ENCODE assay signal across 1 cellular context in genomic region chr7:17234398-17235021, GRCh38.
TF ChIP-seq lines count a peak whose summit lies in the region.

No MANE protein-coding gene starts in this region.

TF ChIP-seq in HCT116, 20 proteins besides CTCF, POLR2A, EP300 and RAD21 (continued from another document):
- TF ChIP-seq CEBPB (IDR thresholded peaks at IDR 0.05; ENCODE audit: low read depth) = peak; percentile 62; the same call in 1 of the 2 replicates
- no peak for TF ChIP-seq REST (IDR thresholded peaks at IDR 0.05; ENCODE audit: low read depth)
- peak; percentile 66; the same call in 1 of the 2 replicates for TF ChIP-seq CBX3 (IDR thresholded peaks at IDR 0.05; ENCODE audit: low read depth)
- no peak for TF ChIP-seq ZBTB33 (IDR thresholded peaks at IDR 0.05; ENCODE audit: extremely low read depth, insufficient replicate concordance, low read length)
- TF ChIP-seq YY1 (IDR thresholded peaks at IDR 0.05; ENCODE audit: extremely low read depth, insufficient replicate concordance, low read depth, low read length) = no peak
